13 cellular contexts compared by ENCODE assay signal in genomic region chr4:158906073-158906472, GRCh38.
DNase-seq lines count a peak whose midpoint lies in the region; ATAC-seq, FAIRE-seq and TF ChIP-seq lines count a peak whose summit lies in the region.
"Had no signal": no experiment of that assay in that cellular context is flagged by ENCODE, and none has a peak within 500 bp of the region (broad histone marks: within the 10 kb centered on the region; RNA-seq: fewer than 3 reads in every experiment).

No MANE protein-coding gene starts in this region.

- no peak for FAIRE-seq in pancreas (lab: Jason Lieb, UNC)

- H3K9me3 Mint-ChIP-seq in natural killer cell = no peaks in the 10 kb centered on the region
- H3K9me3 Mint-ChIP-seq in natural killer cell treated with Interleukin-12 subunit alpha and Interleukin-12 subunit beta and Interleukin-15 and Interleukin-18, amount 100 ng/mL, for 72 hours = no peaks in the 10 kb centered on the region
- H3K9me3 Mint-ChIP-seq in stimulated activated effector memory CD8-positive, alpha-beta T cell treated with anti-CD3 and anti-CD28 coated beads, Interleukin-12 subunit alpha, Interleukin-12 subunit beta, amount 100 ng/mL, for 72 hours = no peaks in the 10 kb centered on the region

- TF ChIP-seq CTCF in natural killer cell (IDR thresholded peaks at IDR 0.05) (no peak), HEK293 (tag by site-specific recombination; IDR thresholded peaks at IDR 0.05) (no peak), pancreas (IDR thresholded peaks at IDR 0.05) (no peak)

- H3K4me1 Mint-ChIP-seq in natural killer cell = peaks cover 13 to 33% of the 10 kb centered on the region in 2 donors
- H3K4me1 Mint-ChIP-seq in natural killer cell treated with Interleukin-12 subunit alpha and Interleukin-12 subunit beta and Interleukin-15 and Interleukin-18, amount 100 ng/mL, for 72 hours (ENCODE audit: low read depth in 2 of 2) = peaks cover 13 to 17% of the 10 kb centered on the region in 2 donors
- H3K4me1 Mint-ChIP-seq in stimulated activated effector memory CD8-positive, alpha-beta T cell treated with anti-CD3 and anti-CD28 coated beads, Interleukin-12 subunit alpha, Interleukin-12 subunit beta, amount 100 ng/mL, for 72 hours = peaks cover 28% of the 10 kb centered on the region

- no peaks in the 10 kb centered on the region for H3K27me3 Mint-ChIP-seq in natural killer cell (ENCODE audit: low read depth in 2 of 2)
- no peaks in the 10 kb centered on the region for H3K27me3 Mint-ChIP-seq in natural killer cell treated with Interleukin-12 subunit alpha and Interleukin-12 subunit beta and Interleukin-15 and Interleukin-18, amount 100 ng/mL, for 72 hours

- DNase-seq in natural killer cell (no peak), pons (ENCODE audit: low spot score) (no peak), pancreas (no peak)
- DNase-seq in natural killer cell treated with Interleukin-12 subunit alpha and Interleukin-12 subunit beta and Interleukin-15 and Interleukin-18, amount 100 ng/mL, for 72 hours (ENCODE audit: low spot score) = no peak
- no peak for DNase-seq in stimulated activated effector memory CD8-positive, alpha-beta T cell treated with anti-CD3 and anti-CD28 coated beads, Interleukin-12 subunit alpha, Interleukin-12 subunit beta, amount 100 ng/mL, for 72 hours (ENCODE audit: low spot score in 2 of 2)
- DNase-seq in activated T-cell treated with anti-CD3 and anti-CD28 coated beads, Interleukin-2, amount 50 U/mL, for 1 hour = no peak
- DNase-seq: activated CD4-positive, CD25-positive, alpha-beta regulatory T cell treated with anti-CD3 and anti-CD28 coated beads, Interleukin-2, amount 50 U/mL, for 72 hours; AML-193; head of caudate nucleus; OCI-M1 had no signal

- CTCF ChIA-PET in HEK293 (lab: Yijun Ruan, JAX) = no interaction called here

- no peaks in the 10 kb centered on the region for H3K27me3 ChIP-seq in pancreas

- H3K9me3 ChIP-seq in HEK293 (ENCODE audit: control insufficient read depth, insufficient read depth, low read depth, low read length) (no peaks in the 10 kb centered on the region), pancreas (peaks cover 0 to 3% (median 0%) of the 10 kb centered on the region in 4 donors)

- H3K27ac Mint-ChIP-seq in natural killer cell = peak overlapping the region; percentile 50 to 64
- H3K27ac Mint-ChIP-seq in natural killer cell treated with Interleukin-12 subunit alpha and Interleukin-12 subunit beta and Interleukin-15 and Interleukin-18, amount 100 ng/mL, for 72 hours = peak overlapping the region in 1 of 2 donors; percentile 30
- peak overlapping the region; percentile 71 for H3K27ac Mint-ChIP-seq in stimulated activated effector memory CD8-positive, alpha-beta T cell treated with anti-CD3 and anti-CD28 coated beads, Interleukin-12 subunit alpha, Interleukin-12 subunit beta, amount 100 ng/mL, for 72 hours

- intact Hi-C loops in natural killer cell (cut with micrococcal nuclease) = loop anchor here (5.0 kb wide), 1 partner anchor 34 kb away; no protein-coding TSS in a partner anchor
- intact Hi-C loops in pancreas (cut with DNase I) = no loop called here

- no peak overlapping the region for H3K27ac ChIP-seq in HEK293 (ENCODE audit: extremely low read depth, low read depth, low read length)
- H3K27ac ChIP-seq in pancreas = no peak overlapping the region

- POLR2A ChIA-PET in HEK293 (lab: Yijun Ruan, JAX) = interaction anchor here (0.7 kb wide), 1 partner anchor 34 kb away, joined by 7 read pairs; no protein-coding TSS in a partner anchor

- peaks cover 0 to 7% of the 10 kb centered on the region in 2 experiments; a peak in 1 of 3 replicates for H3K36me3 ChIP-seq in HEK293 (ENCODE audit: control insufficient read depth in 2 of 2, insufficient read depth in 1 of 2, low read length in 2 of 2)
- H3K36me3 ChIP-seq in pancreas = peaks cover 0 to 10% (median 0%) of the 10 kb centered on the region in 3 donors

- WGBS in pancreas, 2 donors = 72 to 84% methylated on average over 3 of the region's 3 CpGs

- H3K4me1 ChIP-seq in HEK293 (ENCODE audit: control insufficient read depth, insufficient read depth, low read length) = no peaks in the 10 kb centered on the region
- H3K4me1 ChIP-seq in pancreas = no peaks in the 10 kb centered on the region

- ATAC-seq in natural killer cell = peak; percentile 76 to 79 (median 78)
- ATAC-seq in natural killer cell treated with Interleukin-12 subunit alpha and Interleukin-12 subunit beta and Interleukin-15 and Interleukin-18, amount 100 ng/mL, for 72 hours = no peak
- peak; percentile 93 for ATAC-seq in HG03571 (IDR thresholded peaks at IDR 0.05; ENCODE audit: unreplicated experiment)
- peak; percentile 87 for ATAC-seq in stimulated activated effector memory CD8-positive, alpha-beta T cell treated with anti-CD3 and anti-CD28 coated beads, Interleukin-12 subunit alpha, Interleukin-12 subunit beta, amount 100 ng/mL, for 72 hours
- no peak for ATAC-seq in pancreas

- no peaks in the 10 kb centered on the region for H3K36me3 Mint-ChIP-seq in natural killer cell
- H3K36me3 Mint-ChIP-seq in natural killer cell treated with Interleukin-12 subunit alpha and Interleukin-12 subunit beta and Interleukin-15 and Interleukin-18, amount 100 ng/mL, for 72 hours = peaks cover 17% of the 10 kb centered on the region
- H3K36me3 Mint-ChIP-seq in stimulated activated effector memory CD8-positive, alpha-beta T cell treated with anti-CD3 and anti-CD28 coated beads, Interleukin-12 subunit alpha, Interleukin-12 subunit beta, amount 100 ng/mL, for 72 hours = peaks cover 19% of the 10 kb centered on the region

- H3K4me3 ChIP-seq in HEK293 (ENCODE audit: low read depth, low read length) = no peak overlapping the region
- H3K4me3 ChIP-seq in pancreas = no peak overlapping the region

- no peak overlapping the region for H3K4me3 Mint-ChIP-seq in natural killer cell
- H3K4me3 Mint-ChIP-seq in natural killer cell treated with Interleukin-12 subunit alpha and Interleukin-12 subunit beta and Interleukin-15 and Interleukin-18, amount 100 ng/mL, for 72 hours = no peak overlapping the region
- H3K4me3 Mint-ChIP-seq in stimulated activated effector memory CD8-positive, alpha-beta T cell treated with anti-CD3 and anti-CD28 coated beads, Interleukin-12 subunit alpha, Interleukin-12 subunit beta, amount 100 ng/mL, for 72 hours = no peak overlapping the region
- H3K4me3 Mint-ChIP-seq: nephron had no signal

TF ChIP-seq in HEK293, 187 proteins besides CTCF, POLR2A, EP300 and RAD21:
- TF ChIP-seq ZNF704 (tag by site-specific recombination; IDR thresholded peaks at IDR 0.05) (no peak), SCRT1 (tag by site-specific recombination; IDR thresholded peaks at IDR 0.05; ENCODE audit: borderline replicate concordance) (peak; percentile 63; the same call in 1 of the 2 replicates), ZNF701 (tag by site-specific recombination; IDR thresholded peaks at IDR 0.05) (no peak), ZNF629 (tag by site-specific recombination; IDR thresholded peaks at IDR 0.05) (peak; percentile 42), ZEB2 (tag by site-specific recombination; IDR thresholded peaks at IDR 0.05) (no peak), SCRT2 (tag by site-specific recombination; IDR thresholded peaks at IDR 0.05) (peak; percentile 86), ATF2 (tag by site-specific recombination; IDR thresholded peaks at IDR 0.05; ENCODE audit: low read depth) (peak; percentile 74), GLIS1 (tag by site-specific recombination; IDR thresholded peaks at IDR 0.05) (no peak), ZNF600 (tag by site-specific recombination; IDR thresholded peaks at IDR 0.05) (no peak), ZFP37 (tag by site-specific recombination; IDR thresholded peaks at IDR 0.05) (no peak), MEIS1 (CRISPR knock-in tag; IDR thresholded peaks at IDR 0.05; ENCODE audit: borderline replicate concordance) (no peak)

Comparison
In these comparisons a context has a peak if more than half of its experiments do, and no peak if none do; other contexts are left out.
1. ATAC-seq: peak in natural killer cell (3 of 3), HG03571 (single experiment) and stimulated activated effector memory CD8-positive, alpha-beta T cell treated with anti-CD3 and anti-CD28 coated beads, Interleukin-12 subunit alpha, Interleukin-12 subunit beta, amount 100 ng/mL, for 72 hours (single experiment); none in natural killer cell treated with Interleukin-12 subunit alpha and Interleukin-12 subunit beta and Interleukin-15 and Interleukin-18, amount 100 ng/mL, for 72 hours (0 of 2) and pancreas (0 of 4).